28 cellular contexts compared by ENCODE assay signal in the genomic region with DNA sequence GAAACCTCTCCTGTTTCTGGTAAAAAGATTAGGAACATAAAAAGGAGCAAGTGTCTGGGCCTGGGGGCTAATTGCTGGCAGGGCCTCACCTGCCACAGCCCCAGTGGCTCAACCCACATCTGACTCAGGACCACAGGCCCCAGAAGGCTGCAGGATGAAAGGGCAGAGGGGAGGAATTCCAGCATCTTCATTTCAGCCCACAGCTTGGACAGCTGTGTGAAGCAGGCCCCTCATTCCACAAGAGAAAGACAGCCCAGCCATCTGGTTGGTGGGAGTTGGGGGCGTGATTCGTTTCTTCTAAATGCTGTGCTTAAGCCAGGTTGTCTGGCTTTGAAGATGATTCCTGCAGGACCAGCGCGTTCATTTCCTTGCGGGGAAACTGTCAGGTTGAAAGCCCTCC. TPM values are rescaled to one million over a fixed set of nuclear protein-coding genes. Genes with fewer than 3 reads are reported as not detected.
"Had no signal": no experiment of that assay in that cellular context is flagged by ENCODE, and none has a peak within 500 bp of the region (broad histone marks: within the 10 kb centered on the region; RNA-seq: fewer than 3 reads in every experiment).

No MANE protein-coding gene starts in this region.

- H3K27ac ChIP-seq: heart left ventricle, left lung, pancreas, prostate gland, spleen, suprapubic skin, thoracic aorta, tibial artery, uterus had no signal

- DNase-seq: heart left ventricle; hypothalamus; immature natural killer cell; kidney glomerular epithelial cell; left cardiac atrium; left lung; naive thymus-derived CD4-positive, alpha-beta T cell; nucleus accumbens; pancreas; retina; right cardiac atrium; small intestine; spleen; stimulated activated CD4-positive, alpha-beta T cell treated with anti-CD3 and anti-CD28 coated beads, Interleukin-4, amount 100 ng/mL, for 24 hours; stimulated activated naive CD4-positive, alpha-beta T cell; tibial artery; uterus had no signal

- H3K9me3 ChIP-seq: left lung, pancreas, prostate gland, suprapubic skin, thoracic aorta, tibial artery, uterus had no signal

- H3K4me1 ChIP-seq: heart left ventricle, left lung, pancreas, prostate gland, spleen, uterus had no signal

- ATAC-seq: heart left ventricle; left cardiac atrium; left lung; naive thymus-derived CD4-positive, alpha-beta T cell; pancreas; right cardiac atrium; sciatic nerve; stimulated activated effector memory CD8-positive, alpha-beta T cell treated with anti-CD3 and anti-CD28 coated beads, Interleukin-12 subunit alpha, Interleukin-12 subunit beta, amount 100 ng/mL, for 72 hours had no signal

- H3K36me3 ChIP-seq: heart left ventricle, left lung, pancreas, prostate gland, spleen, suprapubic skin, thoracic aorta, tibial artery, uterus had no signal

- H3K4me3 ChIP-seq: heart left ventricle, left lung, lung, pancreas, prostate gland, spleen, suprapubic skin, thoracic aorta, tibial artery, uterus had no signal

RNA-seq across cellular contexts. Expression of gene NKX2-5, which starts 29.1 kb away (rescaled TPM):
- total RNA-seq: left lung; lower leg skin; lung; mucosa of gallbladder; naive thymus-derived CD4-positive, alpha-beta T cell; osteoblast; prostate gland; sciatic nerve; subcutaneous adipose tissue; suprapubic skin; thoracic aorta; ureter; uterus had no signal
- polyA plus RNA-seq: immature natural killer cell; lung; naive thymus-derived CD4-positive, alpha-beta T cell had no signal
